9 cellular contexts compared by ENCODE assay signal in the genomic region with DNA sequence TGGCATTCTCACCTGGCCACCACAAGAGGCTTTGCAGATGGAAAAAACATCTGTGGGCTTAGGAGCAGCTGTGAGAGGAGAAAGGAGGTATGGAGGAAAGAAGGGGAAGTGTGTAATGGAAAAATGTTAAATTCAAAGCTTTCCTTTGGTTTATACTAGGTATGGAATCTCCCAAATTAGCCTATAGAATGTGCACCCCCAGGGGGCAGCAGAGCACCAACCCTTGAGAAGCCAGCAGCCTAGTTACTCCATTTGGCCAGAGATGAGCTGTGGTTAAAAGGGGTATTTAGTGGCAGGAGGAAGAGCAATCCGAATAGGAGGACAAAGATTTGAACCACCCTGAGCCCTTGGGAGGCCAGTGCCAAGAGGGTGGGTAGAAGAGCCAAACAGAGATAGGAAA.
DNase-seq lines count a peak whose midpoint lies in the region; ATAC-seq, FAIRE-seq and TF ChIP-seq lines count a peak whose summit lies in the region.
"Had no signal": no experiment of that assay in that cellular context is flagged by ENCODE, and none has a peak within 500 bp of the region (broad histone marks: within the 10 kb centered on the region; RNA-seq: fewer than 3 reads in every experiment).

No MANE protein-coding gene starts in this region.

- 0% methylated on average over 1 of the region's 1 CpG for WGBS in K562 (ENCODE audit: insufficient coverage, low coverage, missing lambda C conversion rate)

- TF ChIP-seq EP300 in K562 (IDR thresholded peaks at IDR 0.05; ENCODE audit: low read length) = no peak

- TF ChIP-seq RAD21 in K562 (CRISPR knock-in tag; conservative IDR thresholded peaks at IDR 0.05 in 1 of 2, IDR thresholded peaks at IDR 0.05 in 1 of 2) = peak; percentile 97 to 98

- H3K4me2 ChIP-seq in K562 (ENCODE audit: insufficient read depth, low read length) = no peak overlapping the region

- H3K27me3 Mint-ChIP-seq in CD14-positive monocyte (ENCODE audit: low read depth in 3 of 3) = peaks cover 2 to 8% (median 5%) of the 10 kb centered on the region in 3 donors

- no peaks in the 10 kb centered on the region for H3K9me1 ChIP-seq in K562 (ENCODE audit: control insufficient read depth, insufficient read depth, low read length)

- no peaks in the 10 kb centered on the region for H3K36me3 Mint-ChIP-seq in CD14-positive monocyte
- H3K36me3 Mint-ChIP-seq: memory B cell had no signal

- H3K9me3 Mint-ChIP-seq in CD14-positive monocyte = peaks cover 0 to 10% (median 2%) of the 10 kb centered on the region in 7 donors

- peak; percentile 78 for FAIRE-seq in K562 (lab: Jason Lieb, UNC)

- H3K4me3 ChIP-seq in K562 (no peak overlapping the region), kidney epithelial cell (ENCODE audit: low read depth, low read length) (no peak overlapping the region), tibial artery (no peak overlapping the region)

- H3K27me3 ChIP-seq in K562 (ENCODE audit: control insufficient read depth in 2 of 2, insufficient read depth in 2 of 2, low read length in 2 of 2) (no peaks in the 10 kb centered on the region; a peak in 1 of 5 replicates), kidney epithelial cell (ENCODE audit: control insufficient read depth, insufficient read depth, low read length) (no peaks in the 10 kb centered on the region), tibial artery (no peaks in the 10 kb centered on the region)

- H3K9ac ChIP-seq in K562 (ENCODE audit: insufficient read depth in 1 of 2, low read depth in 2 of 2, low read length in 2 of 2) = no peak overlapping the region

- DNase-seq in CD14-positive monocyte (ENCODE audit: low spot score) = no peak
- DNase-seq in GM19238 (ENCODE audit: insufficient read length, low spot score) = peak; percentile 16
- peak; percentile 68 for DNase-seq in NCI-H748 (lab: John Stamatoyannopoulos, UW; ENCODE audit: unreplicated experiment)
- DNase-seq in K562 (ENCODE audit: extremely low read depth in 1 of 4, low spot score in 3 of 4) = peak; percentile 70 to 75 (median 73)
- no peak for DNase-seq in kidney epithelial cell (ENCODE audit: low read depth)
- no peak for DNase-seq in posterior vena cava (ENCODE audit: low spot score)
- no peak for DNase-seq in tibial artery
- no peak for DNase-seq in NCI-H1436 (lab: John Stamatoyannopoulos, UW)

- H3K9me3 ChIP-seq in K562 (replicated peaks; ENCODE audit: control insufficient read depth, insufficient read depth, low read depth, low read length) = no peaks in the 10 kb centered on the region
- peaks cover 0 to 4% (median 0%) of the 10 kb centered on the region in 3 donors for H3K9me3 ChIP-seq in tibial artery

- TF ChIP-seq POLR2A in K562 (conservative IDR thresholded peaks at IDR 0.05) = no peak

- H4K20me1 ChIP-seq in K562 (replicated peaks; ENCODE audit: control insufficient read depth, insufficient read depth, low read length) = no peaks in the 10 kb centered on the region

- no peak overlapping the region for H2AFZ ChIP-seq in K562 (ENCODE audit: low read depth, low read length)

- no TSS peak for BruUV-seq in K562 (replicated peaks; lab: Mats Ljungman, UMichigan)

- CTCF ChIA-PET in K562 (lab: Yijun Ruan, JAX; ENCODE audit: low intra/inter-chr PET ratio) = interaction anchor here (1.5 to 1.6 kb wide), 2 partner anchors 38 to 71 kb away, joined by 7 to 8 read pairs; no protein-coding TSS in a partner anchor

- in situ Hi-C loops in K562 (cut with MboI) = no loop called here

- no peaks in the 10 kb centered on the region for H3K79me2 ChIP-seq in K562 (ENCODE audit: control insufficient read depth, insufficient read depth, low read length)

- no peaks in the 10 kb centered on the region for H3K4me1 Mint-ChIP-seq in CD14-positive monocyte
- H3K4me1 Mint-ChIP-seq: memory B cell had no signal

- peak; percentile 52 for TF ChIP-seq CTCF in CD14-positive monocyte (IDR thresholded peaks at IDR 0.05)
- peak; percentile 79 to 98 (median 85) for TF ChIP-seq CTCF in K562 (IDR thresholded peaks at IDR 0.05 in 2 of 3, conservative IDR thresholded peaks at IDR 0.05 in 1 of 3; ENCODE audit: insufficient read depth in 2 of 3, low read depth in 1 of 3, low read length in 3 of 3)
- TF ChIP-seq CTCF in kidney epithelial cell (IDR thresholded peaks at IDR 0.05; ENCODE audit: insufficient read depth, low read length, poor library complexity, severe bottlenecking) = peak; percentile 48
- TF ChIP-seq CTCF in tibial artery (IDR thresholded peaks at IDR 0.05) = no peak

- intact Hi-C loops in CD14-positive monocyte (cut with micrococcal nuclease) = no loop called here
- intact Hi-C loops in K562 (cut with micrococcal nuclease) = loop anchor here (2.0 kb wide), 2 partner anchors 38 to 70 kb away; no protein-coding TSS in a partner anchor
- intact Hi-C loops in posterior vena cava (cut with DNase I) = no loop called here
- intact Hi-C loops in tibial artery (cut with DNase I; ENCODE audit: low total_unique reads) = no loop called here

- H3K27ac ChIP-seq in K562 (ENCODE audit: extremely low read depth, low read depth, low read length) (no peak overlapping the region), tibial artery (no peak overlapping the region)

- peak overlapping the region in 1 of 7 donors; percentile 34 for H3K27ac Mint-ChIP-seq in CD14-positive monocyte
- H3K27ac Mint-ChIP-seq: memory B cell had no signal

- peak; percentile 94 for ATAC-seq in K562

- no peaks in the 10 kb centered on the region for H3K4me1 ChIP-seq in K562 (replicated peaks in 1 of 2; ENCODE audit: control insufficient read depth in 2 of 2, insufficient read depth in 2 of 2, low read length in 2 of 2)
- no peaks in the 10 kb centered on the region for H3K4me1 ChIP-seq in tibial artery

- H3K36me3 ChIP-seq in K562 (ENCODE audit: control insufficient read depth, insufficient read depth, low read length) (no peaks in the 10 kb centered on the region), kidney epithelial cell (ENCODE audit: control insufficient read depth, insufficient read depth, low read length) (no peaks in the 10 kb centered on the region), tibial artery (no peaks in the 10 kb centered on the region)

- no peak overlapping the region for H3K4me3 Mint-ChIP-seq in CD14-positive monocyte
- H3K4me3 Mint-ChIP-seq: memory B cell had no signal

- POLR2A ChIA-PET in K562 (lab: Yijun Ruan, JAX) = interaction anchor here (0.5 to 0.9 kb wide), 6 partner anchors 17 to 146 kb away, joined by 3 to 5 read pairs (median 3); no protein-coding TSS in a partner anchor

TF ChIP-seq in K562, 482 proteins besides CTCF, POLR2A, EP300 and RAD21 (continues in another document):
- TF ChIP-seq CTBP1 (IDR thresholded peaks at IDR 0.05; ENCODE audit: borderline replicate concordance) (0 out of 2 replicates have a peak, but pooled peaks have one; percentile 44), ZNF384 (IDR thresholded peaks at IDR 0.05; ENCODE audit: low read depth, low read length) (0 out of 2 replicates have a peak, but pooled peaks have one; percentile 6), MYC (IDR thresholded peaks at IDR 0.05; ENCODE audit: low read depth, low read length) (peak; percentile 47; the same call in 1 of the 2 replicates), MYC (CRISPR knock-in tag; IDR thresholded peaks at IDR 0.05; ENCODE audit: borderline replicate concordance, low read depth) (no peak), DPF2 (IDR thresholded peaks at IDR 0.05) (no peak), BMI1 (IDR thresholded peaks at IDR 0.05; ENCODE audit: low read length) (no peak), ESRRA (IDR thresholded peaks at IDR 0.05; ENCODE audit: borderline replicate concordance, low read depth) (0 out of 2 replicates have a peak, but pooled peaks have one; percentile 42), TBL1XR1 (IDR thresholded peaks at IDR 0.05; ENCODE audit: low read length in 2 of 2) (peak in 1 of 2 experiments; percentile 49; a peak in 1 of 4 replicates), TEAD4 (IDR thresholded peaks at IDR 0.05; ENCODE audit: low read length) (0 out of 2 replicates have a peak, but pooled peaks have one; percentile 21), TEAD4 (CRISPR knock-in tag; IDR thresholded peaks at IDR 0.05; ENCODE audit: borderline replicate concordance) (no peak), JUN (IDR thresholded peaks at IDR 0.05; ENCODE audit: borderline replicate concordance, low read depth, low read length) (0 out of 2 replicates have a peak, but pooled peaks have one; percentile 17), JUN (CRISPR knock-in tag; IDR thresholded peaks at IDR 0.05; ENCODE audit: borderline replicate concordance) (no peak), YY1 (IDR thresholded peaks at IDR 0.05; ENCODE audit: borderline replicate concordance in 1 of 3, control insufficient read depth in 1 of 3, extremely low read depth in 1 of 3, insufficient read depth in 3 of 3, insufficient read length in 1 of 3, insufficient replicate concordance in 2 of 3, low read depth in 1 of 3, low read length in 2 of 3) (peak in 1 of 3 experiments; percentile 15)
- TF ChIP-seq, protein P1, sequence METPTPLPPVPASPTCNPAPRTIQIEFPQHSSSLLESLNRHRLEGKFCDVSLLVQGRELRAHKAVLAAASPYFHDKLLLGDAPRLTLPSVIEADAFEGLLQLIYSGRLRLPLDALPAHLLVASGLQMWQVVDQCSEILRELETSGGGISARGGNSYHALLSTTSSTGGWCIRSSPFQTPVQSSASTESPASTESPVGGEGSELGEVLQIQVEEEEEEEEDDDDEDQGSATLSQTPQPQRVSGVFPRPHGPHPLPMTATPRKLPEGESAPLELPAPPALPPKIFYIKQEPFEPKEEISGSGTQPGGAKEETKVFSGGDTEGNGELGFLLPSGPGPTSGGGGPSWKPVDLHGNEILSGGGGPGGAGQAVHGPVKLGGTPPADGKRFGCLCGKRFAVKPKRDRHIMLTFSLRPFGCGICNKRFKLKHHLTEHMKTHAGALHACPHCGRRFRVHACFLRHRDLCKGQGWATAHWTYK (CRISPR knock-in tag; IDR thresholded peaks at IDR 0.05) = peak; percentile 21; the same call in 1 of the 2 replicates
- TF ChIP-seq, protein P2, sequence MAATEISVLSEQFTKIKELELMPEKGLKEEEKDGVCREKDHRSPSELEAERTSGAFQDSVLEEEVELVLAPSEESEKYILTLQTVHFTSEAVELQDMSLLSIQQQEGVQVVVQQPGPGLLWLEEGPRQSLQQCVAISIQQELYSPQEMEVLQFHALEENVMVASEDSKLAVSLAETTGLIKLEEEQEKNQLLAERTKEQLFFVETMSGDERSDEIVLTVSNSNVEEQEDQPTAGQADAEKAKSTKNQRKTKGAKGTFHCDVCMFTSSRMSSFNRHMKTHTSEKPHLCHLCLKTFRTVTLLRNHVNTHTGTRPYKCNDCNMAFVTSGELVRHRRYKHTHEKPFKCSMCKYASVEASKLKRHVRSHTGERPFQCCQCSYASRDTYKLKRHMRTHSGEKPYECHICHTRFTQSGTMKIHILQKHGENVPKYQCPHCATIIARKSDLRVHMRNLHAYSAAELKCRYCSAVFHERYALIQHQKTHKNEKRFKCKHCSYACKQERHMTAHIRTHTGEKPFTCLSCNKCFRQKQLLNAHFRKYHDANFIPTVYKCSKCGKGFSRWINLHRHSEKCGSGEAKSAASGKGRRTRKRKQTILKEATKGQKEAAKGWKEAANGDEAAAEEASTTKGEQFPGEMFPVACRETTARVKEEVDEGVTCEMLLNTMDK (IDR thresholded peaks at IDR 0.05; ENCODE audit: borderline replicate concordance, insufficient read depth, low read depth, low read length, poor library complexity, severe bottlenecking) = peak; percentile 85

Comparison
In these comparisons a context has a peak if more than half of its experiments do, and no peak if none do; other contexts are left out.
1. DNase-seq: peak in GM19238 (single experiment), NCI-H748 (single experiment) and K562 (4 of 4); none in CD14-positive monocyte (single experiment), kidney epithelial cell (single experiment), posterior vena cava (single experiment), tibial artery (0 of 2) and NCI-H1436 (single experiment).
2. CTCF ChIP-seq: peak in CD14-positive monocyte (single experiment), K562 (3 of 3) and kidney epithelial cell (single experiment); none in tibial artery (0 of 2).